ENCODE assay signal across 8 cellular contexts in genomic region chr17:81295031-81295677, GRCh38. TPM values are rescaled to one million over a fixed set of nuclear protein-coding genes. Genes with fewer than 3 reads are reported as not detected.
DNase-seq lines count a peak whose midpoint lies in the region; ATAC-seq and TF ChIP-seq lines count a peak whose summit lies in the region.

Gene SLC38A10 (minus strand): TSS chr17:81295307. CDS start chr17:81294921, 386 bp downstream.

- H3K4me1 ChIP-seq in Karpas-422 (ENCODE audit: low read length): peaks cover 25% of the 10 kb centered on the region

- no peaks in the 10 kb centered on the region for H3K9me3 Mint-ChIP-seq in natural killer cell treated with Interleukin-12 subunit alpha and Interleukin-12 subunit beta and Interleukin-15 and Interleukin-18, amount 100 ng/mL, for 72 hours

- H3K4me2 ChIP-seq in Karpas-422 (ENCODE audit: low read depth, low read length, poor library complexity, severe bottlenecking): peak within 1 kb of the TSS; percentile 85

- H3K9ac ChIP-seq in Karpas-422 (ENCODE audit: low read length): peak within 1 kb of the TSS; percentile 97

- H3K27ac Mint-ChIP-seq in natural killer cell treated with Interleukin-12 subunit alpha and Interleukin-12 subunit beta and Interleukin-15 and Interleukin-18, amount 100 ng/mL, for 72 hours: peak within 1 kb of the TSS; percentile 94 to 96

- H3K27me3 Mint-ChIP-seq in natural killer cell treated with Interleukin-12 subunit alpha and Interleukin-12 subunit beta and Interleukin-15 and Interleukin-18, amount 100 ng/mL, for 72 hours: no peaks in the 10 kb centered on the region

- H3K9me3 ChIP-seq in Karpas-422 (ENCODE audit: low read length): no peaks in the 10 kb centered on the region

- H3K27ac ChIP-seq in Karpas-422 (ENCODE audit: low read length): no peak within 1 kb of the TSS

- H3K4me3 ChIP-seq in Karpas-422 (ENCODE audit: low read length): peak within 1 kb of the TSS; percentile 81
- H3K4me3 ChIP-seq in fibroblast of mammary gland (ENCODE audit: control insufficient read depth, low read depth, low read length): peak within 1 kb of the TSS; percentile 76

- peak within 1 kb of the TSS; percentile 99 for H3K4me3 Mint-ChIP-seq in natural killer cell treated with Interleukin-12 subunit alpha and Interleukin-12 subunit beta and Interleukin-15 and Interleukin-18, amount 100 ng/mL, for 72 hours

- DNase-seq in Daoy (ENCODE audit: low read depth) (peak; percentile 94), Karpas-422 (peak; percentile 96), SHP77 (lab: John Stamatoyannopoulos, UW) (peak; percentile 83 to 94), fibroblast of mammary gland (ENCODE audit: low read depth) (peak; percentile 77)
- peak; percentile 88 for DNase-seq in activated T-helper 9 cell treated with anti-CD3 and anti-CD28 coated beads, Interleukin-2, amount 50 U/mL, for 16 hours (ENCODE audit: low read depth)
- DNase-seq in natural killer cell treated with Interleukin-12 subunit alpha and Interleukin-12 subunit beta and Interleukin-15 and Interleukin-18, amount 100 ng/mL, for 72 hours (ENCODE audit: low spot score): peak; percentile 95
- DNase-seq in stimulated activated naive CD4-positive, alpha-beta T cell treated with Interleukin-2 at 50 U/mL for 16 hours (lab: John Stamatoyannopoulos, UW): peak; percentile 90

- peak within 1 kb of the TSS; percentile 81 for H2AFZ ChIP-seq in Karpas-422 (ENCODE audit: low read length)

- H3K9me2 ChIP-seq in Karpas-422 (replicated peaks; ENCODE audit: insufficient read depth, low read length): no peaks in the 10 kb centered on the region

- H3K36me3 Mint-ChIP-seq in natural killer cell treated with Interleukin-12 subunit alpha and Interleukin-12 subunit beta and Interleukin-15 and Interleukin-18, amount 100 ng/mL, for 72 hours: no peaks in the 10 kb centered on the region

- TF ChIP-seq CTCF in fibroblast of mammary gland (conservative IDR thresholded peaks at IDR 0.05; ENCODE audit: control insufficient read depth, insufficient read depth, low read depth, low read length): no peak

- H3K79me2 ChIP-seq in Karpas-422 (ENCODE audit: low read length): peaks cover 44% of the 10 kb centered on the region

- no peaks in the 10 kb centered on the region for H3K27me3 ChIP-seq in Karpas-422 (ENCODE audit: low read length)

- 0 out of 2 replicates have a peak, but pooled peaks cover 3% of the 10 kb centered on the region for H3K36me3 ChIP-seq in Karpas-422 (ENCODE audit: insufficient read depth, low read length)

- peak; percentile 80 for ATAC-seq in GM21786 (IDR thresholded peaks at IDR 0.05; ENCODE audit: unreplicated experiment)
- peak; percentile 98 for ATAC-seq in natural killer cell treated with Interleukin-12 subunit alpha and Interleukin-12 subunit beta and Interleukin-15 and Interleukin-18, amount 100 ng/mL, for 72 hours

- peaks cover 8 to 21% of the 10 kb centered on the region in 2 donors for H3K4me1 Mint-ChIP-seq in natural killer cell treated with Interleukin-12 subunit alpha and Interleukin-12 subunit beta and Interleukin-15 and Interleukin-18, amount 100 ng/mL, for 72 hours (ENCODE audit: low read depth in 2 of 2)

- H4K20me1 ChIP-seq in Karpas-422 (ENCODE audit: insufficient read depth, low read depth, low read length): peaks cover 15% of the 10 kb centered on the region

RNA-seq across cellular contexts. Expression of gene SLC38A10, which starts in this region (rescaled TPM):
- total RNA-seq in Daoy (2014; rRNA removed; shearing (Covaris generic)): 52.5 and 60.7 TPM in 2 replicates
- total RNA-seq in Karpas-422 (2014; rRNA removed; shearing (Covaris generic); ENCODE audit: low replicate concordance): 20.8 and 48.8 TPM in 2 replicates
- 100 to 1,000 TPM in 1 of 2 donors, 10 to 100 TPM in 1; 92.4 to 136 TPM for total RNA-seq in natural killer cell treated with Interleukin-12 subunit alpha and Interleukin-12 subunit beta and Interleukin-15 and Interleukin-18, amount 100 ng/mL, for 72 hours
